27 cellular contexts compared by ENCODE assay signal in genomic region chr15:80120636-80121035, GRCh38.
"Had no signal": no experiment of that assay in that cellular context is flagged by ENCODE, and none has a peak within 500 bp of the region (broad histone marks: within the 10 kb centered on the region; RNA-seq: fewer than 3 reads in every experiment).

No MANE protein-coding gene starts in this region.

- H3K4me3 Mint-ChIP-seq: immature natural killer cell; naive thymus-derived CD8-positive, alpha-beta T cell; nephron progenitor cell; stimulated activated naive B cell treated with anti-CD40 and anti-IgM and Interleukin-4, amounts not matched to agents 10 μg/mL and 1 μg/mL and 100 μg/mL, for 72 hours; stimulated activated naive CD8-positive, alpha-beta T cell treated with anti-CD3 and anti-CD28 coated beads, Interleukin-15, amount 100 ng/mL, for 72 hours had no signal

- H3K9me3 Mint-ChIP-seq: immature natural killer cell; naive thymus-derived CD8-positive, alpha-beta T cell; nephron progenitor cell; stimulated activated naive B cell treated with anti-CD40 and anti-IgM and Interleukin-4, amounts not matched to agents 10 μg/mL and 1 μg/mL and 100 μg/mL, for 72 hours; stimulated activated naive CD8-positive, alpha-beta T cell treated with anti-CD3 and anti-CD28 coated beads, Interleukin-15, amount 100 ng/mL, for 72 hours had no signal

- H3K36me3 ChIP-seq: ovary, uterus had no signal

- H3K4me1 Mint-ChIP-seq: nephron progenitor cell had no signal

- H3K4me1 ChIP-seq: suprapubic skin, upper lobe of right lung, uterus had no signal

- H3K27ac ChIP-seq: coronary artery, esophagus muscularis mucosa, ovary, psoas muscle, sigmoid colon, spleen, suprapubic skin, transverse colon, upper lobe of right lung, uterus had no signal

- H3K9me3 ChIP-seq: esophagus muscularis mucosa, ovary, psoas muscle, sigmoid colon, spleen, suprapubic skin, transverse colon, upper lobe of right lung, uterus had no signal

- H3K4me3 ChIP-seq: coronary artery, esophagus muscularis mucosa, lung, ovary, psoas muscle, sigmoid colon, spleen, suprapubic skin, transverse colon, upper lobe of right lung, uterus had no signal

- H3K27me3 ChIP-seq: esophagus muscularis mucosa, ovary, sigmoid colon, spleen, suprapubic skin, transverse colon, upper lobe of right lung, uterus had no signal

- H3K27ac Mint-ChIP-seq: naive thymus-derived CD8-positive, alpha-beta T cell; nephron progenitor cell; stimulated activated naive B cell treated with anti-CD40 and anti-IgM and Interleukin-4, amounts not matched to agents 10 μg/mL and 1 μg/mL and 100 μg/mL, for 72 hours had no signal

- H3K27me3 Mint-ChIP-seq: naive thymus-derived CD8-positive, alpha-beta T cell; stimulated activated naive B cell treated with anti-CD40 and anti-IgM and Interleukin-4, amounts not matched to agents 10 μg/mL and 1 μg/mL and 100 μg/mL, for 72 hours; stimulated activated naive CD8-positive, alpha-beta T cell treated with anti-CD3 and anti-CD28 coated beads, Interleukin-15, amount 100 ng/mL, for 72 hours had no signal

- ATAC-seq: left colon; naive thymus-derived CD8-positive, alpha-beta T cell; psoas muscle; right cardiac atrium; stimulated activated naive B cell treated with anti-CD40 and anti-IgM and Interleukin-4, amounts not matched to agents 10 μg/mL and 1 μg/mL and 100 μg/mL, for 72 hours; stimulated activated naive CD8-positive, alpha-beta T cell treated with anti-CD3 and anti-CD28 coated beads, Interleukin-15, amount 100 ng/mL, for 72 hours; upper lobe of right lung had no signal

- DNase-seq: dermis blood vessel endothelial cell; effector memory CD4-positive, alpha-beta T cell; foreskin melanocyte; hypothalamus; immature natural killer cell; islet precursor cell; kidney glomerular epithelial cell; left colon; naive thymus-derived CD8-positive, alpha-beta T cell; nephron progenitor cell; occipital lobe; ovary; posterior cingulate gyrus; psoas muscle; right cardiac atrium; sigmoid colon; spleen; stimulated activated CD4-positive, alpha-beta T cell treated with anti-CD3 and anti-CD28 coated beads, Interleukin-2, amount 100 ng/mL, for 48 hours; stimulated activated naive B cell treated with anti-CD40 and anti-IgM and Interleukin-4, amounts not matched to agents 10 μg/mL and 1 μg/mL and 100 μg/mL, for 72 hours; stimulated activated naive CD8-positive, alpha-beta T cell treated with anti-CD3 and anti-CD28 coated beads, Interleukin-15, amount 100 ng/mL, for 72 hours; transverse colon; upper lobe of right lung; uterus had no signal
